ENCODE assay signal across 8 cellular contexts in the genomic region with DNA sequence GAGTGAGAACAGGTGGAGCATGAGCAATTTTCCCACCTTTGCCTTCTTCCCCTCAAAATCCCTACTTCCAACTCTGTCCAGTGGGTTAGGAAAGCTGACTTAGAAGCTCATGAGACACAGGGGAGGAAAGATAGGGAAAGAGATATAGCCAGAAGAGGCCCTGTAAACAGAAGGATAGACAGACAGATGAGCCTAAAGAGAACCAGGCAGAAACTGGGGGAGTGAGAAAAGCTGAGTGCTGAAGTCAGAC. TPM values are rescaled to one million over a fixed set of nuclear protein-coding genes. Genes with fewer than 3 reads are reported as not detected.
DNase-seq lines count a peak whose midpoint lies in the region; ATAC-seq and TF ChIP-seq lines count a peak whose summit lies in the region.
"Had no signal": no experiment of that assay in that cellular context is flagged by ENCODE, and none has a peak within 500 bp of the region (broad histone marks: within the 10 kb centered on the region; RNA-seq: fewer than 3 reads in every experiment).

No MANE protein-coding gene starts in this region.

- peak overlapping the region; percentile 85 for H3K4me2 ChIP-seq in PC-3 (ENCODE audit: low read length)
- peak overlapping the region; percentile 47 for H3K4me2 ChIP-seq in fibroblast of lung (ENCODE audit: extremely low read depth, insufficient read depth, low read length)

- no peak for TF ChIP-seq CTCF in PC-3 (conservative IDR thresholded peaks at IDR 0.05; ENCODE audit: low read depth, low read length)
- TF ChIP-seq CTCF in fibroblast of lung (conservative IDR thresholded peaks at IDR 0.05 in 1 of 2, IDR thresholded peaks at IDR 0.05 in 1 of 2; ENCODE audit: low read depth in 1 of 2, low read length in 2 of 2) = no peak

- H3K4me1 ChIP-seq in PC-3 (ENCODE audit: insufficient read depth, low read length) (peaks cover 46% of the 10 kb centered on the region), fibroblast of lung (ENCODE audit: control insufficient read depth, extremely low read depth, insufficient read depth, low read length) (peaks cover 45% of the 10 kb centered on the region)

- CTCF ChIA-PET in PC-3 (lab: Charles Lee) = interaction anchor here (0.6 to 2.4 kb wide), 2 partner anchors 9 to 29 kb away, joined by 3 to 11 read pairs; no protein-coding TSS in a partner anchor

- H3K36me3 ChIP-seq in PC-3 (ENCODE audit: low read depth, low read length) = peaks cover 27% of the 10 kb centered on the region; the same call in 1 of the 2 replicates
- peaks cover 13% of the 10 kb centered on the region for H3K36me3 ChIP-seq in fibroblast of lung (ENCODE audit: control insufficient read depth, insufficient read depth, low read length)
- H3K36me3 ChIP-seq in H7 (replicated peaks; ENCODE audit: control insufficient read depth, insufficient read depth, low read length) = peaks cover 28% of the 10 kb centered on the region

- ATAC-seq in PC-3 (no peak), HG02588 (IDR thresholded peaks at IDR 0.05; ENCODE audit: unreplicated experiment) (no peak)

- H3F3A ChIP-seq in PC-3 (ENCODE audit: low read length, unreplicated experiment) = peaks cover 7% of the 10 kb centered on the region

- H3K9ac ChIP-seq in PC-3 (ENCODE audit: low read length) (peak overlapping the region; percentile 13; the same call in 1 of the 2 replicates), fibroblast of lung (ENCODE audit: insufficient read depth, low read length) (no peak overlapping the region)

- no peaks in the 10 kb centered on the region for H3K9me2 ChIP-seq in PC-3 (replicated peaks; ENCODE audit: low read length)

- H3K27ac ChIP-seq in PC-3 (ENCODE audit: low read length) (peak overlapping the region; percentile 78), fibroblast of lung (ENCODE audit: insufficient read depth, low read length) (peak overlapping the region; percentile 66), skin epidermis (peak overlapping the region in 17 of 21 experiments; percentile 21 to 92 (median 83))

- no peak for DNase-seq in PC-3
- DNase-seq in fibroblast of lung (ENCODE audit: low read depth in 2 of 2) = no peak
- DNase-seq in dedifferentiated amniotic fluid mesenchymal stem cell (ENCODE audit: extremely low spot score) = no peak
- DNase-seq in H7 = no peak
- DNase-seq: midbrain, NCI-H748 treated with DMSO at 0.1 percent for 48 hours had no signal

- H3K79me2 ChIP-seq in PC-3 (ENCODE audit: low read length) (peaks cover 68% of the 10 kb centered on the region), fibroblast of lung (ENCODE audit: control insufficient read depth, insufficient read depth, low read length) (peaks cover 39% of the 10 kb centered on the region)

- H2AFZ ChIP-seq in PC-3 (ENCODE audit: low read length) (no peak overlapping the region), fibroblast of lung (ENCODE audit: low read length) (no peak overlapping the region)

- intact Hi-C loops in PC-3 (cut with micrococcal nuclease) = loop anchor here (10.0 kb wide), 1 partner anchor 327 kb away; the partner anchor contains the start of genes BCL2L2 and PPP1R3E

- BruUV-seq in PC-3 (replicated peaks; lab: Mats Ljungman, UMichigan) = no TSS peak

- POLR2A ChIA-PET in PC-3 (lab: Charles Lee; ENCODE audit: unreplicated experiment) = interaction anchor here (0.6 to 0.8 kb wide), 3 partner anchors 33 to 118 kb away, joined by 3 to 8 read pairs (median 5); partner anchors contain the start of genes ACIN1, C14orf119 and LRP10

- no peaks in the 10 kb centered on the region for H3K27me3 ChIP-seq in PC-3 (ENCODE audit: low read length)
- H3K27me3 ChIP-seq in fibroblast of lung (ENCODE audit: control insufficient read depth, insufficient read depth, low read length) = no peaks in the 10 kb centered on the region
- H3K27me3 ChIP-seq in H7 (ENCODE audit: control insufficient read depth, insufficient read depth, low read length) = peaks cover 15% of the 10 kb centered on the region

- H3K9me3 ChIP-seq in PC-3 (ENCODE audit: low read length) (no peaks in the 10 kb centered on the region), fibroblast of lung (ENCODE audit: control insufficient read depth, insufficient read depth, low read depth, low read length) (no peaks in the 10 kb centered on the region)

- H3K4me3 ChIP-seq in PC-3 (ENCODE audit: low read length) (peak overlapping the region; percentile 43), fibroblast of lung (replicated peaks in 1 of 4; ENCODE audit: control extremely low read depth in 1 of 4, insufficient read depth in 1 of 4, low read depth in 3 of 4, low read length in 4 of 4) (no peak overlapping the region), skin epidermis (no peak overlapping the region), H7 (ENCODE audit: insufficient read depth, low read depth, low read length) (no peak overlapping the region)

- H4K20me1 ChIP-seq in PC-3 (ENCODE audit: low read length) = 0 out of 2 replicates have a peak, but pooled peaks cover 6% of the 10 kb centered on the region
- no peaks in the 10 kb centered on the region for H4K20me1 ChIP-seq in fibroblast of lung (ENCODE audit: control insufficient read depth, extremely low read depth, insufficient read depth, low read length)

RNA-seq across cellular contexts. Expression of gene AJUBA, which starts 5.0 kb away (rescaled TPM):
- total RNA-seq in PC-3 (2014; rRNA removed) (81.1 and 116 TPM in 2 replicates), fibroblast of lung (57.0 and 84.9 TPM in 2 replicates)
- 26.1 and 41.3 TPM in 2 replicates for polyA plus RNA-seq in fibroblast of lung
- polyA plus RNA-seq in fibroblast of lung (2012) = 27.2 and 39.8 TPM in 2 replicates
- polyA minus RNA-seq in fibroblast of lung (ENCODE audit: low replicate concordance) = 100 and 151 TPM in 2 replicates
- 27.0 and 27.5 TPM in 2 replicates for total RNA-seq in H7 (2014; rRNA removed; shearing (Covaris generic))

RNA-seq across cellular contexts. Expression of gene HAUS4, which starts 20.5 kb away (rescaled TPM):
- total RNA-seq in PC-3 (2014; rRNA removed) (54.5 and 56.2 TPM in 2 replicates), fibroblast of lung (47.9 and 53.9 TPM in 2 replicates)
- polyA plus RNA-seq in fibroblast of lung = 21.9 and 25.8 TPM in 2 replicates
- polyA plus RNA-seq in fibroblast of lung (2012) = 19.7 and 25.0 TPM in 2 replicates
- 5.9 and 17.1 TPM in 2 replicates for polyA minus RNA-seq in fibroblast of lung (ENCODE audit: low replicate concordance)
- 96.5 and 104 TPM in 2 replicates for total RNA-seq in H7 (2014; rRNA removed; shearing (Covaris generic))

RNA-seq across cellular contexts. Expression of gene C14orf93, which starts 32.6 kb away (rescaled TPM):
- 5.8 and 6.2 TPM in 2 replicates for total RNA-seq in PC-3 (2014; rRNA removed)
- total RNA-seq in fibroblast of lung = 10.5 and 13.0 TPM in 2 replicates
- 4.8 and 5.4 TPM in 2 replicates for polyA plus RNA-seq in fibroblast of lung
- 3.8 and 4.5 TPM in 2 replicates for polyA plus RNA-seq in fibroblast of lung (2012)
- 3.7 and 19.9 TPM in 2 replicates for polyA minus RNA-seq in fibroblast of lung (ENCODE audit: low replicate concordance)
- 13.2 and 16.9 TPM in 2 replicates for total RNA-seq in H7 (2014; rRNA removed; shearing (Covaris generic))

RNA-seq across cellular contexts. Expression of gene PRMT5, which starts 48.2 kb away (rescaled TPM):
- total RNA-seq in PC-3 (2014; rRNA removed) (101 and 113 TPM in 2 replicates), fibroblast of lung (50.3 and 54.8 TPM in 2 replicates)
- polyA plus RNA-seq in fibroblast of lung = 91.7 and 136 TPM in 2 replicates
- 76.2 and 138 TPM in 2 replicates for polyA plus RNA-seq in fibroblast of lung (2012)
- polyA minus RNA-seq in fibroblast of lung (ENCODE audit: low replicate concordance) = 184 and 335 TPM in 2 replicates
- 86.7 and 114 TPM in 2 replicates for total RNA-seq in H7 (2014; rRNA removed; shearing (Covaris generic))

RNA-seq across cellular contexts. Expression of gene PSMB5, which starts 57.3 kb away (rescaled TPM):
- total RNA-seq in PC-3 (2014; rRNA removed) = 368 and 424 TPM in 2 replicates
- 166 and 204 TPM in 2 replicates for total RNA-seq in fibroblast of lung
- 237 and 276 TPM in 2 replicates for polyA plus RNA-seq in fibroblast of lung
- 213 and 248 TPM in 2 replicates for polyA plus RNA-seq in fibroblast of lung (2012)
- 184 and 186 TPM in 2 replicates for polyA minus RNA-seq in fibroblast of lung (ENCODE audit: low replicate concordance)
- 262 and 328 TPM in 2 replicates for total RNA-seq in H7 (2014; rRNA removed; shearing (Covaris generic))
